1 cellular context compared by ENCODE assay signal in genomic region chr11:116823031-116823843, GRCh38.
A peak's percentile ranks its signal among the peaks of the same experiment; 100 is the strongest.
TF ChIP-seq lines count a peak whose summit lies in the region.

APOA4 (minus strand) TSS chr11:116823304; CDS start chr11:116823191, 113 bp downstream.

TF ChIP-seq in HepG2, 621 proteins besides CTCF, POLR2A, EP300 and RAD21 (continued from another document):
- no peak for TF ChIP-seq PRDM15 (CRISPR knock-in tag; IDR thresholded peaks at IDR 0.05)
- no peak for TF ChIP-seq REL (CRISPR knock-in tag; conservative IDR thresholded peaks at IDR 0.05)
- no peak for TF ChIP-seq ZNF224 (CRISPR knock-in tag; IDR thresholded peaks at IDR 0.05)
- no peak for TF ChIP-seq ZNF337 (CRISPR knock-in tag; IDR thresholded peaks at IDR 0.05; ENCODE audit: borderline replicate concordance, low read depth)
- TF ChIP-seq HNRNPH1 (optimal IDR thresholded peaks at IDR 0.05; ENCODE audit: low read depth, low read length), result no peak
- TF ChIP-seq MYNN (CRISPR knock-in tag; IDR thresholded peaks at IDR 0.05; ENCODE audit: low read depth), result no peak
- TF ChIP-seq STAT5B (CRISPR knock-in tag; IDR thresholded peaks at IDR 0.05), result no peak
- TF ChIP-seq ZNF414 (CRISPR knock-in tag; IDR thresholded peaks at IDR 0.05), result no peak
- TF ChIP-seq GABPA (IDR thresholded peaks at IDR 0.05; ENCODE audit: low read depth, low read length), result no peak
- TF ChIP-seq GABPA (CRISPR knock-in tag; IDR thresholded peaks at IDR 0.05; ENCODE audit: low read depth), result no peak
- TF ChIP-seq ZNF205 (CRISPR knock-in tag; IDR thresholded peaks at IDR 0.05), result peak; percentile 51; the same call in 1 of the 2 replicates
- no peak for TF ChIP-seq FOXK1 (CRISPR knock-in tag; IDR thresholded peaks at IDR 0.05; ENCODE audit: borderline replicate concordance, low read depth)
- TF ChIP-seq HNF4G (IDR thresholded peaks at IDR 0.05; ENCODE audit: borderline replicate concordance, low read depth, low read length), result peak; percentile 52; the same call in 1 of the 2 replicates
- no peak for TF ChIP-seq HNF4G (CRISPR knock-in tag; IDR thresholded peaks at IDR 0.05; ENCODE audit: borderline replicate concordance, low read depth)
- TF ChIP-seq PTBP1 (IDR thresholded peaks at IDR 0.05; ENCODE audit: low read depth, low read length, poor library complexity, severe bottlenecking), result no peak
- TF ChIP-seq DNMT3B (CRISPR knock-in tag; conservative IDR thresholded peaks at IDR 0.05), result no peak
- no peak for TF ChIP-seq PBX2 (CRISPR knock-in tag; IDR thresholded peaks at IDR 0.05)
- TF ChIP-seq ZNF142 (CRISPR knock-in tag; IDR thresholded peaks at IDR 0.05), result no peak
- no peak for TF ChIP-seq PHF5A (CRISPR knock-in tag; IDR thresholded peaks at IDR 0.05; ENCODE audit: low read depth, unreplicated experiment)
- TF ChIP-seq ZNF660 (CRISPR knock-in tag; IDR thresholded peaks at IDR 0.05; ENCODE audit: borderline replicate concordance, low read depth), result no peak
- no peak for TF ChIP-seq FOXA3 (CRISPR knock-in tag; IDR thresholded peaks at IDR 0.05)
- no peak for TF ChIP-seq ZIK1 (CRISPR knock-in tag; IDR thresholded peaks at IDR 0.05; ENCODE audit: borderline replicate concordance, low read depth)
- TF ChIP-seq, protein P1, sequence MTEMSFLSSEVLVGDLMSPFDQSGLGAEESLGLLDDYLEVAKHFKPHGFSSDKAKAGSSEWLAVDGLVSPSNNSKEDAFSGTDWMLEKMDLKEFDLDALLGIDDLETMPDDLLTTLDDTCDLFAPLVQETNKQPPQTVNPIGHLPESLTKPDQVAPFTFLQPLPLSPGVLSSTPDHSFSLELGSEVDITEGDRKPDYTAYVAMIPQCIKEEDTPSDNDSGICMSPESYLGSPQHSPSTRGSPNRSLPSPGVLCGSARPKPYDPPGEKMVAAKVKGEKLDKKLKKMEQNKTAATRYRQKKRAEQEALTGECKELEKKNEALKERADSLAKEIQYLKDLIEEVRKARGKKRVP (CRISPR knock-in tag; IDR thresholded peaks at IDR 0.05), result no peak
TF ChIP-seq in HepG2: peak in this region for 41.
